Comparison of ENCODE assay signal across 13 cellular contexts in the genomic region with DNA sequence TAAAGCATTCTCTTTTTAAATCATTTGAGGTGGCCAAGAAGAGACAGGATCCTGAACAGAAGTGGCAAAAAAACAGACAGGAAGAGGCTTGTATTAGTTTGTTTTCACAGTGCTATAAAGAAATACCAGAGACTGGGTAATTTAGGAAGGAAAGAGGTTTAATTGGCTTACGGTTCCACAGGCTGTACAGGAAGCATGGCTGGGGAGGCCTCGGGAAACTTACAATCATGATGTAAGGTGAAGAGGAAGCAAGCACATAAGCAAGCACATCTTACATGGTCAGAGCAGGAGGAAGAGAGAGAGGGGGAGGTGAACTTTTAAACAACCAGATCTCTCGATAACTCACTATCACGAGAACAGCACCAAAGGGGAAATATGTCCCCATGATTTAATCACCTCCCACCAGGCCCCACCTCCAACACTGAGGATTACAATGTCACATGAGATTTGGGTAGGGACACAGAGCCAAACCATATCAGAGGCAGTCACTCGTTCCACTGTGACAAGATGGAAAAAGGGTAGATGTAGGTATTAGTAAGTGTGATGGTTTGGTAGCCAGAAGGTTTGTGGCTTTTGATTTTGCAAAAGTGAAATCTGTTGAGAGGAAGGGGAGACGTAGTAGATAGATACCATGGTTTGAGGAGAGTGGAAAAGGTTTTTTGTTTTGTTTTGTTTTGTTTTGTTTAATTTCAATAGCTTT. TPM values are rescaled to one million over a fixed set of nuclear protein-coding genes. Genes with fewer than 3 reads are reported as not detected.
DNase-seq lines count a peak whose midpoint lies in the region; ATAC-seq, FAIRE-seq and TF ChIP-seq lines count a peak whose summit lies in the region.
"Had no signal": no experiment of that assay in that cellular context is flagged by ENCODE, and none has a peak within 500 bp of the region (broad histone marks: within the 10 kb centered on the region; RNA-seq: fewer than 3 reads in every experiment).

No MANE protein-coding gene starts in this region.

- H3K27me3 Mint-ChIP-seq in activated T-helper 2 cell treated with anti-CD3 and anti-CD28 coated beads, Interferon-gamma antibody, Interleukin-2, Interleukin-4, amounts not matched to agents 10 μg/mL and 5 μg/mL and 100 μg/mL, durations not matched to agents 14 hours and 24 hours and 36 hours (ENCODE audit: low read depth), result no peaks in the 10 kb centered on the region
- no peaks in the 10 kb centered on the region for H3K27me3 Mint-ChIP-seq in nephron (ENCODE audit: low read depth)

- TF ChIP-seq POLR2A in GM12892 (IDR thresholded peaks at IDR 0.05; ENCODE audit: low read depth, low read length), result no peak

- no peak overlapping the region for H3K4me3 Mint-ChIP-seq in activated T-helper 2 cell treated with anti-CD3 and anti-CD28 coated beads, Interferon-gamma antibody, Interleukin-2, Interleukin-4, amounts not matched to agents 10 μg/mL and 5 μg/mL and 100 μg/mL, durations not matched to agents 14 hours and 24 hours and 36 hours (ENCODE audit: low read depth)
- H3K4me3 Mint-ChIP-seq in nephron, result no peak overlapping the region

- no peak for FAIRE-seq in GM12892 (lab: Jason Lieb, UNC)
- FAIRE-seq: A204.1 had no signal

- H3K4me1 Mint-ChIP-seq in activated T-helper 2 cell treated with anti-CD3 and anti-CD28 coated beads, Interferon-gamma antibody, Interleukin-2, Interleukin-4, amounts not matched to agents 10 μg/mL and 5 μg/mL and 100 μg/mL, durations not matched to agents 14 hours and 24 hours and 36 hours (ENCODE audit: low read depth), result peaks cover 38% of the 10 kb centered on the region
- H3K4me1 Mint-ChIP-seq in nephron, result peaks cover 59% of the 10 kb centered on the region

- TF ChIP-seq CTCF in nephron (IDR thresholded peaks at IDR 0.05; ENCODE audit: unreplicated experiment in 3 of 3), result no peak

- peak overlapping the region; percentile 52 for H3K27ac Mint-ChIP-seq in activated T-helper 2 cell treated with anti-CD3 and anti-CD28 coated beads, Interferon-gamma antibody, Interleukin-2, Interleukin-4, amounts not matched to agents 10 μg/mL and 5 μg/mL and 100 μg/mL, durations not matched to agents 14 hours and 24 hours and 36 hours
- H3K27ac Mint-ChIP-seq in nephron, result peak overlapping the region in 2 of 3 experiments; percentile 36 to 79

- ATAC-seq in activated CD4-positive, CD25-positive, alpha-beta regulatory T cell treated with anti-CD3 and anti-CD28 coated beads, Interleukin-2, amount 50 U/mL, for 24 hours, result peak; percentile 55 to 57

- H3K9me3 Mint-ChIP-seq in activated T-helper 2 cell treated with anti-CD3 and anti-CD28 coated beads, Interferon-gamma antibody, Interleukin-2, Interleukin-4, amounts not matched to agents 10 μg/mL and 5 μg/mL and 100 μg/mL, durations not matched to agents 14 hours and 24 hours and 36 hours, result peaks cover 16% of the 10 kb centered on the region
- peaks cover 32% of the 10 kb centered on the region for H3K9me3 Mint-ChIP-seq in nephron

- H3K36me3 Mint-ChIP-seq in activated T-helper 2 cell treated with anti-CD3 and anti-CD28 coated beads, Interferon-gamma antibody, Interleukin-2, Interleukin-4, amounts not matched to agents 10 μg/mL and 5 μg/mL and 100 μg/mL, durations not matched to agents 14 hours and 24 hours and 36 hours (ENCODE audit: low read depth), result peaks cover 22% of the 10 kb centered on the region
- H3K36me3 Mint-ChIP-seq in nephron (ENCODE audit: low read depth), result peaks cover 70% of the 10 kb centered on the region

- intact Hi-C loops in activated T-helper 2 cell treated with anti-CD3 and anti-CD28 coated beads, Interferon-gamma antibody, Interleukin-2, Interleukin-4, amounts not matched to agents 10 μg/mL and 5 μg/mL and 100 μg/mL, durations not matched to agents 14 hours and 24 hours and 36 hours (cut with micrococcal nuclease), result no loop called here

- DNase-seq in activated CD4-positive, CD25-positive, alpha-beta regulatory T cell (lab: John Stamatoyannopoulos, UW), result no peak
- DNase-seq in GDM1 (lab: John Stamatoyannopoulos, UW) (peak; percentile 4), anterior cingulate cortex (lab: John Stamatoyannopoulos, UW) (no peak), NCI-H1694 treated with DMSO at 0.1 percent for 48 hours (lab: John Stamatoyannopoulos, UW) (no peak), GM12892 (ENCODE audit: insufficient read length) (no peak)
- no peak for DNase-seq in activated T-helper 2 cell treated with anti-CD3 and anti-CD28 coated beads, Interferon-gamma antibody, Interleukin-2, Interleukin-4, amounts not matched to agents 10 μg/mL and 5 μg/mL and 100 μg/mL, durations not matched to agents 14 hours and 24 hours and 36 hours (ENCODE audit: low spot score)
- DNase-seq: activated T-cell treated with anti-CD3 and anti-CD28 coated beads for 4 hours, aorta, NCI-H1694, ovary had no signal

RNA-seq across cellular contexts. Expression of a gene that starts 5.1 kb away (rescaled TPM):
- total RNA-seq in activated T-helper 2 cell treated with anti-CD3 and anti-CD28 coated beads, Interferon-gamma antibody, Interleukin-2, Interleukin-4, amounts not matched to agents 10 μg/mL and 5 μg/mL and 100 μg/mL, durations not matched to agents 14 hours and 24 hours and 36 hours, result 4.0 and 4.4 TPM in 2 replicates
- polyA plus RNA-seq in GM12892 (2012; ENCODE audit: missing spikeins), result 7.7 TPM
